ENCODE assay signal across 1 cellular context in genomic region chr18:21740474-21740723, GRCh38.
A peak's percentile ranks its signal among the peaks of the same experiment; 100 is the strongest.
TF ChIP-seq lines count a peak whose summit lies in the region.

No MANE protein-coding gene starts in this region.

TF ChIP-seq in HepG2, 621 proteins besides CTCF, POLR2A, EP300 and RAD21 (continued from another document):
- TF ChIP-seq MXD3 (CRISPR knock-in tag; IDR thresholded peaks at IDR 0.05) (0 out of 2 replicates have a peak, but pooled peaks have one; percentile 19), SYNCRIP (IDR thresholded peaks at IDR 0.05; ENCODE audit: insufficient read depth, low read depth, low read length) (no peak), ATF6 (CRISPR knock-in tag; conservative IDR thresholded peaks at IDR 0.05) (peak; percentile 73; the same call in 1 of the 2 replicates), PHF20 (CRISPR knock-in tag; IDR thresholded peaks at IDR 0.05) (no peak), ZNF839 (CRISPR knock-in tag; IDR thresholded peaks at IDR 0.05; ENCODE audit: borderline replicate concordance) (no peak), NFYB (CRISPR knock-in tag; IDR thresholded peaks at IDR 0.05) (peak; percentile 72), SP4 (CRISPR knock-in tag; IDR thresholded peaks at IDR 0.05) (0 out of 2 replicates have a peak, but pooled peaks have one; percentile 92), ZNF770 (CRISPR knock-in tag; IDR thresholded peaks at IDR 0.05) (no peak), MTF2 (CRISPR knock-in tag; IDR thresholded peaks at IDR 0.05; ENCODE audit: borderline replicate concordance) (no peak), ZNF318 (CRISPR knock-in tag; IDR thresholded peaks at IDR 0.05) (no peak), ISX (CRISPR knock-in tag; conservative IDR thresholded peaks at IDR 0.05) (no peak), TGIF2 (CRISPR knock-in tag; IDR thresholded peaks at IDR 0.05) (no peak), SP5 (CRISPR knock-in tag; IDR thresholded peaks at IDR 0.05; ENCODE audit: borderline replicate concordance, low read depth) (0 out of 2 replicates have a peak, but pooled peaks have one; percentile 47), NFYC (CRISPR knock-in tag; IDR thresholded peaks at IDR 0.05) (peak; percentile 69), MIER3 (CRISPR knock-in tag; IDR thresholded peaks at IDR 0.05; ENCODE audit: borderline replicate concordance) (peak; percentile 44; the same call in 1 of the 2 replicates), CEBPZ (IDR thresholded peaks at IDR 0.05; ENCODE audit: low read length) (no peak), SP1 (IDR thresholded peaks at IDR 0.05) (no peak), SP1 (CRISPR knock-in tag; IDR thresholded peaks at IDR 0.05) (peak; percentile 82), RXRB (CRISPR knock-in tag; IDR thresholded peaks at IDR 0.05; ENCODE audit: borderline replicate concordance) (peak; percentile 43; the same call in 1 of the 2 replicates), SOX5 (CRISPR knock-in tag; IDR thresholded peaks at IDR 0.05; ENCODE audit: borderline replicate concordance) (0 out of 2 replicates have a peak, but pooled peaks have one; percentile 8), CBFB (CRISPR knock-in tag; IDR thresholded peaks at IDR 0.05) (no peak), LCORL (IDR thresholded peaks at IDR 0.05) (no peak), LCORL (CRISPR knock-in tag; IDR thresholded peaks at IDR 0.05) (peak; percentile 79; the same call in 1 of the 2 replicates), ZBTB21 (CRISPR knock-in tag; IDR thresholded peaks at IDR 0.05) (no peak), GATAD2A (CRISPR knock-in tag; IDR thresholded peaks at IDR 0.05) (peak; percentile 47), YY1 (IDR thresholded peaks at IDR 0.05; ENCODE audit: insufficient read depth, insufficient replicate concordance, low read depth, low read length) (peak; percentile 44), XRCC5 (optimal IDR thresholded peaks at IDR 0.05; ENCODE audit: low read length) (peak; percentile 67), FOXP4 (CRISPR knock-in tag; IDR thresholded peaks at IDR 0.05) (0 out of 2 replicates have a peak, but pooled peaks have one; percentile 5), ZEB1 (IDR thresholded peaks at IDR 0.05; ENCODE audit: insufficient replicate concordance, low read depth) (no peak), ZNF724P (CRISPR knock-in tag; IDR thresholded peaks at IDR 0.05; ENCODE audit: borderline replicate concordance) (no peak), ZNF687 (CRISPR knock-in tag; IDR thresholded peaks at IDR 0.05) (peak; percentile 61; the same call in 1 of the 2 replicates)
